Comparison of ENCODE assay signal across 9 cellular contexts in genomic region chr22:31286360-31287255, GRCh38. TPM values are rescaled to one million over a fixed set of nuclear protein-coding genes. Genes with fewer than 3 reads are reported as not detected.
A peak's percentile ranks its signal among the peaks of the same experiment; 100 is the strongest.
DNase-seq lines count a peak whose midpoint lies in the region; ATAC-seq and TF ChIP-seq lines count a peak whose summit lies in the region.
"Had no signal": no experiment of that assay in that cellular context is flagged by ENCODE, and none has a peak within 500 bp of the region (broad histone marks: within the 10 kb centered on the region; RNA-seq: fewer than 3 reads in every experiment).

No MANE protein-coding gene starts in this region.

- ATAC-seq in HG02970 (IDR thresholded peaks at IDR 0.05; ENCODE audit: low FRiP score, unreplicated experiment) (no peak), HG02610 (IDR thresholded peaks at IDR 0.05; ENCODE audit: unreplicated experiment) (no peak), HG02973 (IDR thresholded peaks at IDR 0.05; ENCODE audit: unreplicated experiment) (no peak), HG02885 (IDR thresholded peaks at IDR 0.05; ENCODE audit: poor library complexity, unreplicated experiment) (no peak)

- CTCF ChIA-PET in HEK293 (lab: Yijun Ruan, JAX), result interaction anchor here (0.6 to 3.3 kb wide), 4 partner anchors 11 to 75 kb away, joined by 3 to 13 read pairs (median 6); partner anchors contain the start of gene LIMK2
- CTCF ChIA-PET in activated CD4-positive, alpha-beta memory T cell treated with anti-CD3 and anti-CD28 coated beads for 36 hours (lab: Charles Lee), result interaction anchor here (0.6 to 5.6 kb wide), 8 partner anchors 10 to 264 kb away, joined by 3 to 55 read pairs (median 6); partner anchors contain the start of genes LIMK2, PATZ1 and SELENOM

- no peaks in the 10 kb centered on the region for H3K9me3 ChIP-seq in HEK293 (ENCODE audit: control insufficient read depth, insufficient read depth, low read depth, low read length)
- H3K9me3 ChIP-seq: SJSA1 had no signal

- no peak for TF ChIP-seq CTCF in HEK293 (tag by site-specific recombination; IDR thresholded peaks at IDR 0.05)

- no peak overlapping the region for H3K27ac ChIP-seq in HEK293 (ENCODE audit: extremely low read depth, low read depth, low read length)
- H3K27ac ChIP-seq: SJSA1 had no signal

- peaks cover 32% of the 10 kb centered on the region for H3K36me3 Mint-ChIP-seq in activated CD4-positive, alpha-beta memory T cell treated with anti-CD3 and anti-CD28 coated beads for 36 hours

- no peak overlapping the region for H3K4me3 ChIP-seq in HEK293 (ENCODE audit: low read depth, low read length)
- H3K4me3 ChIP-seq: SJSA1 had no signal

- peaks cover 0 to 23% of the 10 kb centered on the region in 2 experiments; a peak in 1 of 3 replicates for H3K36me3 ChIP-seq in HEK293 (ENCODE audit: control insufficient read depth in 2 of 2, insufficient read depth in 1 of 2, low read length in 2 of 2)
- H3K36me3 ChIP-seq: SJSA1 had no signal

- intact Hi-C loops in activated CD4-positive, alpha-beta memory T cell treated with anti-CD3 and anti-CD28 coated beads for 36 hours (cut with micrococcal nuclease), result loop anchor here (1.0 kb wide), 1 partner anchor 8 kb away; no protein-coding TSS in a partner anchor

- peak; percentile 77 for DNase-seq in activated CD4-positive, alpha-beta memory T cell treated with anti-CD3 and anti-CD28 coated beads for 36 hours
- DNase-seq in effector CD8-positive, alpha-beta T cell (lab: John Stamatoyannopoulos, UW), result peak; percentile 42
- DNase-seq in stimulated activated CD4-positive, alpha-beta T cell treated with anti-CD3 and anti-CD28 coated beads, Interleukin-4, amount 100 ng/mL, for 24 hours, result peak; percentile 72

- POLR2A ChIA-PET in HEK293 (lab: Yijun Ruan, JAX), result interaction anchor here (1.2 kb wide), 1 partner anchor 14 kb away, joined by 3 read pairs; no protein-coding TSS in a partner anchor
- POLR2A ChIA-PET in activated CD4-positive, alpha-beta memory T cell treated with anti-CD3 and anti-CD28 coated beads for 36 hours (lab: Charles Lee), result interaction anchor here (1.0 to 1.2 kb wide), 3 partner anchors 9 to 42 kb away, joined by 3 to 11 read pairs (median 3); no protein-coding TSS in a partner anchor

- H3K4me1 ChIP-seq in HEK293 (ENCODE audit: control insufficient read depth, insufficient read depth, low read length), result peaks cover 3% of the 10 kb centered on the region; the same call in 1 of the 2 replicates

- peaks cover 74% of the 10 kb centered on the region for H3K4me1 Mint-ChIP-seq in activated CD4-positive, alpha-beta memory T cell treated with anti-CD3 and anti-CD28 coated beads for 36 hours (ENCODE audit: low read depth)

- no peaks in the 10 kb centered on the region for H3K27me3 Mint-ChIP-seq in activated CD4-positive, alpha-beta memory T cell treated with anti-CD3 and anti-CD28 coated beads for 36 hours

- H3K9me3 Mint-ChIP-seq in activated CD4-positive, alpha-beta memory T cell treated with anti-CD3 and anti-CD28 coated beads for 36 hours, result no peaks in the 10 kb centered on the region

- peak overlapping the region; percentile 42 for H3K4me3 Mint-ChIP-seq in activated CD4-positive, alpha-beta memory T cell treated with anti-CD3 and anti-CD28 coated beads for 36 hours

- H3K27ac Mint-ChIP-seq in activated CD4-positive, alpha-beta memory T cell treated with anti-CD3 and anti-CD28 coated beads for 36 hours, result peak overlapping the region; percentile 100

TF ChIP-seq in HEK293, 187 proteins besides CTCF, POLR2A, EP300 and RAD21:
- TF ChIP-seq PRDM4 (tag by site-specific recombination; IDR thresholded peaks at IDR 0.05) (peak; percentile 84), ZNF391 (tag by site-specific recombination; IDR thresholded peaks at IDR 0.05; ENCODE audit: borderline replicate concordance, low read depth) (no peak)
TF ChIP-seq in HEK293: peak in this region for 1.

RNA-seq across cellular contexts. Expression of gene PIK3IP1, which starts 5.7 kb away (rescaled TPM):
- total RNA-seq in activated CD4-positive, alpha-beta memory T cell treated with anti-CD3 and anti-CD28 coated beads for 36 hours, result 10 to 100 TPM; 18.8 to 19.1 TPM

RNA-seq across cellular contexts. Expression of gene PATZ1, which starts 59.5 kb away (rescaled TPM):
- total RNA-seq in activated CD4-positive, alpha-beta memory T cell treated with anti-CD3 and anti-CD28 coated beads for 36 hours, result 10 to 100 TPM; 19.8 to 20.0 TPM
